In the genomic region with DNA sequence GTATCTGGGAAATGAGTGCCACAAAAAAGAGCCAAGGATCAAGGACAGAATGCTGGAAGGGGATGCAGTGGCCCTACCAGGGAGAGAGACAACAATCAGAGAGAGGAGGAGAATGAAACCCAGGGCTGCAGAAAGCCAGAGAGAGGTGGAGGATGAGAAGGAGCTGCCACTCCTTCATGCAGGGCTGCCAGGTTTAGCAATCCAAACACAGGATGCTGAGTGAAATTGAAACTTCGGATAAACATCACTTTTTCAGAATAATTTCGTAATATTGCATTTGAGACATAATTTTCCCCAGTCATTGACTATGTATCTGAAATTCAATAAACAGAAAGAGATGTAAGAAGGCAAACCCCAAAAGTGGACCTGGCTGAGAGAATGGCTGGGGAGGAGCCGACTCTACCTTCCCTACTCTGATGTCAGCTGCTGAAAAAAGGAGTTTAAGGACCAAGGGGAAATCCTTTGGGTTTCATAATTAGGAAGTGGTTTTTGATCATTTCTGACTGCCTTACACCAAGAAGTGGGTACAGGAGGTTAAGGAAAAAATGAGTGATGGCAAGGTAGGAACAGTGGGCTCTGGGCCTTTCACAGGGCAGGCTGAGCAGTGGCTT, we compare ENCODE assay signal across 12 cellular contexts. TPM values are rescaled to one million over a fixed set of nuclear protein-coding genes. Genes with fewer than 3 reads are reported as not detected.
DNase-seq lines count a peak whose midpoint lies in the region; ATAC-seq and TF ChIP-seq lines count a peak whose summit lies in the region.
"Had no signal": no experiment of that assay in that cellular context is flagged by ENCODE, and none has a peak within 500 bp of the region (broad histone marks: within the 10 kb centered on the region; RNA-seq: fewer than 3 reads in every experiment).

No MANE protein-coding gene starts in this region.

- WGBS in psoas muscle, 3 donors: 76 to 79% (median 77%) methylated on average over 3 of the region's 3 CpGs
- WGBS in testis, 2 donors: 88 to 93% methylated on average over 3 of the region's 3 CpGs

- H3K27ac ChIP-seq in psoas muscle (no peak overlapping the region), substantia nigra (ENCODE audit: low read depth, low read length, poor library complexity, severe bottlenecking) (no peak overlapping the region), testis (no peak overlapping the region)
- H3K27ac ChIP-seq: cardiac muscle cell, uterus had no signal

- peaks cover 15% of the 10 kb centered on the region for H3K4me1 Mint-ChIP-seq in activated CD8-positive, alpha-beta memory T cell treated with anti-CD3 and anti-CD28 coated beads, Interleukin-2, amount 10 ng/mL, durations not matched to agents 7 days and 5 days

- H3K27me3 Mint-ChIP-seq in activated CD8-positive, alpha-beta memory T cell treated with anti-CD3 and anti-CD28 coated beads, Interleukin-2, amount 10 ng/mL, durations not matched to agents 7 days and 5 days: no peaks in the 10 kb centered on the region

- H3K36me3 ChIP-seq in psoas muscle (ENCODE audit: insufficient read depth in 1 of 2, low read depth in 1 of 2) (no peaks in the 10 kb centered on the region), testis (ENCODE audit: low read depth, missing control alignments) (no peaks in the 10 kb centered on the region)
- H3K36me3 ChIP-seq: cardiac muscle cell, HAP-1, uterus had no signal

- no peak for TF ChIP-seq CTCF in psoas muscle (IDR thresholded peaks at IDR 0.05)
- TF ChIP-seq CTCF in testis (IDR thresholded peaks at IDR 0.05): no peak

- intact Hi-C loops in psoas muscle (cut with DNase I): no loop called here
- intact Hi-C loops in testis (cut with DNase I; ENCODE audit: low total_unique reads): no loop called here

- no peak for DNase-seq in activated CD8-positive, alpha-beta memory T cell treated with anti-CD3 and anti-CD28 coated beads, Interleukin-2, amount 10 ng/mL, durations not matched to agents 7 days and 5 days
- DNase-seq in activated CD8-positive, alpha-beta memory T cell treated with anti-CD3 and anti-CD28 coated beads for 24 hours: no peak
- peak; percentile 73 for DNase-seq in SKM-1 treated with dmso at 0.1 percent for 144 hours (lab: John Stamatoyannopoulos, UW; ENCODE audit: unreplicated experiment)
- DNase-seq in psoas muscle: peak; percentile 26 to 61
- no peak for DNase-seq in D341Med (ENCODE audit: low spot score)
- no peak for DNase-seq in substantia nigra (lab: John Stamatoyannopoulos, UW)
- DNase-seq in testis: no peak
- DNase-seq: activated CD4-positive, CD25-positive, alpha-beta regulatory T cell; uterus had no signal

- ATAC-seq in activated CD8-positive, alpha-beta memory T cell treated with anti-CD3 and anti-CD28 coated beads, Interleukin-2, amount 10 ng/mL, durations not matched to agents 7 days and 5 days: peak; percentile 47
- ATAC-seq in HG02884 (IDR thresholded peaks at IDR 0.05; ENCODE audit: unreplicated experiment) (peak; percentile 56), psoas muscle (peak in 1 of 4 donors; percentile 54)

- H3K9me3 ChIP-seq in psoas muscle: no peaks in the 10 kb centered on the region
- no peaks in the 10 kb centered on the region for H3K9me3 ChIP-seq in testis
- H3K9me3 ChIP-seq: HAP-1, uterus had no signal

- H3K27me3 ChIP-seq in psoas muscle (ENCODE audit: insufficient read depth in 3 of 3, low read length in 2 of 3) (no peaks in the 10 kb centered on the region), testis (no peaks in the 10 kb centered on the region)
- H3K27me3 ChIP-seq: cardiac muscle cell, uterus had no signal

- no peak overlapping the region for H3K4me3 ChIP-seq in psoas muscle
- H3K4me3 ChIP-seq in testis: no peak overlapping the region
- H3K4me3 ChIP-seq: cardiac muscle cell, HAP-1, uterus had no signal

- peaks cover 3% of the 10 kb centered on the region for H3K36me3 Mint-ChIP-seq in activated CD8-positive, alpha-beta memory T cell treated with anti-CD3 and anti-CD28 coated beads, Interleukin-2, amount 10 ng/mL, durations not matched to agents 7 days and 5 days

- CTCF ChIA-PET in activated CD8-positive, alpha-beta memory T cell treated with anti-CD3 and anti-CD28 coated beads, Interleukin-2, amount 10 ng/mL, durations not matched to agents 7 days and 5 days (lab: Charles Lee): no interaction called here

- no peak overlapping the region for H3K27ac Mint-ChIP-seq in activated CD8-positive, alpha-beta memory T cell treated with anti-CD3 and anti-CD28 coated beads, Interleukin-2, amount 10 ng/mL, durations not matched to agents 7 days and 5 days

- no peaks in the 10 kb centered on the region for H3K9me3 Mint-ChIP-seq in activated CD8-positive, alpha-beta memory T cell treated with anti-CD3 and anti-CD28 coated beads, Interleukin-2, amount 10 ng/mL, durations not matched to agents 7 days and 5 days (ENCODE audit: low read depth)

- no peak for TF ChIP-seq POLR2A in testis (IDR thresholded peaks at IDR 0.05)

- H3K4me1 ChIP-seq in psoas muscle (peaks cover 3% of the 10 kb centered on the region), testis (peaks cover 4% of the 10 kb centered on the region)
- H3K4me1 ChIP-seq: HAP-1, uterus had no signal

- no peak overlapping the region for H3K4me3 Mint-ChIP-seq in activated CD8-positive, alpha-beta memory T cell treated with anti-CD3 and anti-CD28 coated beads, Interleukin-2, amount 10 ng/mL, durations not matched to agents 7 days and 5 days

RNA-seq across cellular contexts. Expression of gene SLC9A9, which starts 33.8 kb away (rescaled TPM):
- 10 to 100 TPM in 1 of 2 experiments, 1 to 10 TPM in 1; 6.8 to 10.8 TPM for total RNA-seq in activated CD8-positive, alpha-beta memory T cell treated with anti-CD3 and anti-CD28 coated beads, Interleukin-2, amount 10 ng/mL, durations not matched to agents 7 days and 5 days
- total RNA-seq in psoas muscle: 1 to 10 TPM; 2.9 to 5.4 (median 3.2) TPM
- polyA plus RNA-seq in psoas muscle: 1 to 10 TPM; 1.3 to 2.0 (median 1.8) TPM
- 1 to 10 TPM; 2.7 to 6.6 TPM for total RNA-seq in testis
- 4.3 TPM for polyA plus RNA-seq in testis (ENCODE audit: insufficient read depth, low read depth, low replicate concordance)

Comparison
In these comparisons a context has a peak if more than half of its experiments do, and no peak if none do; other contexts are left out.
1. DNase-seq: peak in SKM-1 treated with dmso at 0.1 percent for 144 hours (single experiment) and psoas muscle (2 of 2); none in activated CD8-positive, alpha-beta memory T cell treated with anti-CD3 and anti-CD28 coated beads, Interleukin-2, amount 10 ng/mL, durations not matched to agents 7 days and 5 days (single experiment), activated CD8-positive, alpha-beta memory T cell treated with anti-CD3 and anti-CD28 coated beads for 24 hours (single experiment), D341Med (single experiment), substantia nigra (0 of 49) and testis (single experiment).